In genomic region chr16:77190478-77191258, GRCh38 we compare ENCODE assay signal across 8 cellular contexts. TPM values are rescaled to one million over a fixed set of nuclear protein-coding genes. Genes with fewer than 3 reads are reported as not detected.
DNase-seq lines count a peak whose midpoint lies in the region; ATAC-seq and TF ChIP-seq lines count a peak whose summit lies in the region.

Gene MON1B (plus strand): TSS chr16:77191190. CDS start chr16:77191486, 296 bp downstream.

- intact Hi-C loops in activated T-helper 2 cell treated with anti-CD3 and anti-CD28 coated beads, Interferon-gamma antibody, Interleukin-2, Interleukin-4, amounts not matched to agents 10 μg/mL and 5 μg/mL and 100 μg/mL, durations not matched to agents 14 hours and 24 hours and 36 hours (cut with micrococcal nuclease) = loop anchor here (1.0 to 5.0 kb wide), 4 partner anchors 23 to 1543 kb away; partner anchors contain the start of genes KARS1, NUDT7 and TERF2IP

- peak within 1 kb of the TSS; percentile 100 for H3K27ac Mint-ChIP-seq in activated T-helper 2 cell treated with anti-CD3 and anti-CD28 coated beads, Interferon-gamma antibody, Interleukin-2, Interleukin-4, amounts not matched to agents 10 μg/mL and 5 μg/mL and 100 μg/mL, durations not matched to agents 14 hours and 24 hours and 36 hours
- peak within 1 kb of the TSS; percentile 99 to 100 (median 99) for H3K27ac Mint-ChIP-seq in naive thymus-derived CD8-positive, alpha-beta T cell

- H3K4me3 ChIP-seq in RWPE2 (ENCODE audit: severe bottlenecking) = peak within 1 kb of the TSS; percentile 52
- peak within 1 kb of the TSS; percentile 97 for H3K4me3 ChIP-seq in fibroblast of mammary gland (ENCODE audit: control insufficient read depth, low read depth, low read length)

- no peaks in the 10 kb centered on the region for H3K9me3 Mint-ChIP-seq in activated T-helper 2 cell treated with anti-CD3 and anti-CD28 coated beads, Interferon-gamma antibody, Interleukin-2, Interleukin-4, amounts not matched to agents 10 μg/mL and 5 μg/mL and 100 μg/mL, durations not matched to agents 14 hours and 24 hours and 36 hours
- H3K9me3 Mint-ChIP-seq in naive thymus-derived CD8-positive, alpha-beta T cell = no peaks in the 10 kb centered on the region

- peaks cover 23% of the 10 kb centered on the region for H3K36me3 ChIP-seq in RWPE2 (ENCODE audit: low read depth)

- peaks cover 3% of the 10 kb centered on the region for H3K27me3 Mint-ChIP-seq in activated T-helper 2 cell treated with anti-CD3 and anti-CD28 coated beads, Interferon-gamma antibody, Interleukin-2, Interleukin-4, amounts not matched to agents 10 μg/mL and 5 μg/mL and 100 μg/mL, durations not matched to agents 14 hours and 24 hours and 36 hours (ENCODE audit: low read depth)
- peaks cover 0 to 5% (median 0%) of the 10 kb centered on the region in 5 donors for H3K27me3 Mint-ChIP-seq in naive thymus-derived CD8-positive, alpha-beta T cell

- DNase-seq in EH (ENCODE audit: low read depth) (peak; percentile 99), H4 (ENCODE audit: low spot score) (peak; percentile 99), LoVo (ENCODE audit: low spot score) (peak; percentile 96), RWPE2 (ENCODE audit: low spot score) (peak; percentile 98), fibroblast of mammary gland (ENCODE audit: low read depth) (peak; percentile 97)
- peak; percentile 94 for DNase-seq in activated T-helper 2 cell treated with anti-CD3 and anti-CD28 coated beads, Interferon-gamma antibody, Interleukin-2, Interleukin-4, amounts not matched to agents 10 μg/mL and 5 μg/mL and 100 μg/mL, durations not matched to agents 14 hours and 24 hours and 36 hours (ENCODE audit: low spot score)
- peak; percentile 84 to 98 (median 96) for DNase-seq in naive thymus-derived CD8-positive, alpha-beta T cell
- peak; percentile 94 to 100 (median 98) for DNase-seq in stimulated activated naive CD4-positive, alpha-beta T cell (lab: John Stamatoyannopoulos, UW)

- peak within 1 kb of the TSS; percentile 70 for H3K27ac ChIP-seq in RWPE2 (ENCODE audit: poor library complexity, severe bottlenecking)

- POLR2A ChIA-PET in naive thymus-derived CD8-positive, alpha-beta T cell (lab: Charles Lee) = interaction anchor here (0.6 to 2.1 kb wide), 7 partner anchors 12 to 1724 kb away, joined by 3 to 16 read pairs (median 4); partner anchors contain the start of genes KARS1, TERF2IP and WWOX

- no peaks in the 10 kb centered on the region for H3K27me3 ChIP-seq in RWPE2 (ENCODE audit: insufficient read depth, poor library complexity, severe bottlenecking)

- H3K36me3 Mint-ChIP-seq in activated T-helper 2 cell treated with anti-CD3 and anti-CD28 coated beads, Interferon-gamma antibody, Interleukin-2, Interleukin-4, amounts not matched to agents 10 μg/mL and 5 μg/mL and 100 μg/mL, durations not matched to agents 14 hours and 24 hours and 36 hours (ENCODE audit: low read depth) = peaks cover 40% of the 10 kb centered on the region
- peaks cover 0 to 16% (median 7%) of the 10 kb centered on the region in 3 donors for H3K36me3 Mint-ChIP-seq in naive thymus-derived CD8-positive, alpha-beta T cell

- TF ChIP-seq CTCF in RWPE2 (IDR thresholded peaks at IDR 0.05; ENCODE audit: poor library complexity, severe bottlenecking) = no peak
- no peak for TF ChIP-seq CTCF in fibroblast of mammary gland (conservative IDR thresholded peaks at IDR 0.05; ENCODE audit: control insufficient read depth, insufficient read depth, low read depth, low read length)

- H3K4me1 ChIP-seq in RWPE2 (ENCODE audit: insufficient read depth, poor library complexity, severe bottlenecking) = peaks cover 12% of the 10 kb centered on the region

- H3K4me1 Mint-ChIP-seq in activated T-helper 2 cell treated with anti-CD3 and anti-CD28 coated beads, Interferon-gamma antibody, Interleukin-2, Interleukin-4, amounts not matched to agents 10 μg/mL and 5 μg/mL and 100 μg/mL, durations not matched to agents 14 hours and 24 hours and 36 hours (ENCODE audit: low read depth) = peaks cover 28% of the 10 kb centered on the region
- peaks cover 37 to 55% (median 48%) of the 10 kb centered on the region in 4 donors for H3K4me1 Mint-ChIP-seq in naive thymus-derived CD8-positive, alpha-beta T cell

- peak within 1 kb of the TSS; percentile 97 for H3K4me3 Mint-ChIP-seq in activated T-helper 2 cell treated with anti-CD3 and anti-CD28 coated beads, Interferon-gamma antibody, Interleukin-2, Interleukin-4, amounts not matched to agents 10 μg/mL and 5 μg/mL and 100 μg/mL, durations not matched to agents 14 hours and 24 hours and 36 hours (ENCODE audit: low read depth)
- H3K4me3 Mint-ChIP-seq in naive thymus-derived CD8-positive, alpha-beta T cell = peak within 1 kb of the TSS; percentile 94 to 99 (median 98)

- peak; percentile 99 for ATAC-seq in RWPE2 (ENCODE audit: low read depth)
- ATAC-seq in naive thymus-derived CD8-positive, alpha-beta T cell = peak; percentile 91 to 95

- no peaks in the 10 kb centered on the region for H3K9me3 ChIP-seq in RWPE2 (ENCODE audit: severe bottlenecking)

RNA-seq across cellular contexts. Expression of gene MON1B, which starts in this region (rescaled TPM):
- 6.7 and 7.4 TPM in 2 replicates for total RNA-seq in H4 (2014; rRNA removed; shearing (Covaris generic))
- 69.2 and 69.6 TPM in 2 replicates for total RNA-seq in activated T-helper 2 cell treated with anti-CD3 and anti-CD28 coated beads, Interferon-gamma antibody, Interleukin-2, Interleukin-4, amounts not matched to agents 10 μg/mL and 5 μg/mL and 100 μg/mL, durations not matched to agents 14 hours and 24 hours and 36 hours
- 10 to 100 TPM; 66.2 to 76.9 TPM for total RNA-seq in naive thymus-derived CD8-positive, alpha-beta T cell
- 10 to 100 TPM; 29.0 to 40.7 (median 33.0) TPM for polyA plus RNA-seq in naive thymus-derived CD8-positive, alpha-beta T cell

Comparison
In these comparisons a context has a peak if more than half of its experiments do, and no peak if none do; other contexts are left out.
1. Peak in every context shown above with its lines: DNase-seq, ATAC-seq, H3K4me3 ChIP-seq and H3K27ac ChIP-seq.